15 cellular contexts compared by ENCODE assay signal in genomic region chr6:53930330-53930729, GRCh38.
"Had no signal": no experiment of that assay in that cellular context is flagged by ENCODE, and none has a peak within 500 bp of the region (broad histone marks: within the 10 kb centered on the region; RNA-seq: fewer than 3 reads in every experiment).

No MANE protein-coding gene starts in this region.

- H3K27ac Mint-ChIP-seq: activated naive CD8-positive, alpha-beta T cell; naive thymus-derived CD8-positive, alpha-beta T cell; stimulated activated naive CD8-positive, alpha-beta T cell treated with anti-CD3 and anti-CD28 coated beads, Interleukin-15, Interleukin-2, amounts not matched to agents 100 ng/mL and 50 ng/mL, for 24 hours had no signal

- H3K36me3 ChIP-seq: lower lobe of right lung, prostate gland, right atrium auricular region, upper lobe of left lung, WERI-Rb-1 had no signal

- H3K27ac ChIP-seq: lower lobe of right lung, prostate gland, right atrium auricular region, upper lobe of left lung, WERI-Rb-1 had no signal

- H3K4me3 ChIP-seq: lower lobe of right lung, prostate gland, right atrium auricular region, upper lobe of left lung had no signal

- H3K9me3 Mint-ChIP-seq: naive thymus-derived CD8-positive, alpha-beta T cell; stimulated activated naive CD8-positive, alpha-beta T cell treated with anti-CD3 and anti-CD28 coated beads, Interleukin-15, Interleukin-2, amounts not matched to agents 100 ng/mL and 50 ng/mL, for 24 hours had no signal

- H3K27me3 ChIP-seq: right atrium auricular region, upper lobe of left lung had no signal

- H3K4me1 ChIP-seq: prostate gland had no signal

- H3K27me3 Mint-ChIP-seq: activated naive CD8-positive, alpha-beta T cell; naive thymus-derived CD8-positive, alpha-beta T cell; stimulated activated naive CD8-positive, alpha-beta T cell treated with anti-CD3 and anti-CD28 coated beads, Interleukin-15, Interleukin-2, amounts not matched to agents 100 ng/mL and 50 ng/mL, for 24 hours had no signal

- DNase-seq: activated CD4-positive, alpha-beta T cell treated with anti-CD3 and anti-CD28 coated beads for 1 hour; effector CD8-positive, alpha-beta T cell; foreskin melanocyte; glutamatergic neuron; hypothalamus; islet precursor cell; lower lobe of right lung; naive thymus-derived CD8-positive, alpha-beta T cell; T-helper 2 cell; upper lobe of left lung; WERI-Rb-1 had no signal

- H3K9me3 ChIP-seq: lower lobe of right lung, prostate gland, right atrium auricular region, upper lobe of left lung had no signal

- H3K36me3 Mint-ChIP-seq: activated naive CD8-positive, alpha-beta T cell; naive thymus-derived CD8-positive, alpha-beta T cell had no signal

- H3K4me3 Mint-ChIP-seq: activated naive CD8-positive, alpha-beta T cell; naive thymus-derived CD8-positive, alpha-beta T cell; stimulated activated naive CD8-positive, alpha-beta T cell treated with anti-CD3 and anti-CD28 coated beads, Interleukin-15, Interleukin-2, amounts not matched to agents 100 ng/mL and 50 ng/mL, for 24 hours had no signal

- ATAC-seq: lower lobe of right lung; naive thymus-derived CD8-positive, alpha-beta T cell had no signal

- H3K4me1 Mint-ChIP-seq: naive thymus-derived CD8-positive, alpha-beta T cell had no signal
